ENCODE assay signal across 8 cellular contexts in the genomic region with DNA sequence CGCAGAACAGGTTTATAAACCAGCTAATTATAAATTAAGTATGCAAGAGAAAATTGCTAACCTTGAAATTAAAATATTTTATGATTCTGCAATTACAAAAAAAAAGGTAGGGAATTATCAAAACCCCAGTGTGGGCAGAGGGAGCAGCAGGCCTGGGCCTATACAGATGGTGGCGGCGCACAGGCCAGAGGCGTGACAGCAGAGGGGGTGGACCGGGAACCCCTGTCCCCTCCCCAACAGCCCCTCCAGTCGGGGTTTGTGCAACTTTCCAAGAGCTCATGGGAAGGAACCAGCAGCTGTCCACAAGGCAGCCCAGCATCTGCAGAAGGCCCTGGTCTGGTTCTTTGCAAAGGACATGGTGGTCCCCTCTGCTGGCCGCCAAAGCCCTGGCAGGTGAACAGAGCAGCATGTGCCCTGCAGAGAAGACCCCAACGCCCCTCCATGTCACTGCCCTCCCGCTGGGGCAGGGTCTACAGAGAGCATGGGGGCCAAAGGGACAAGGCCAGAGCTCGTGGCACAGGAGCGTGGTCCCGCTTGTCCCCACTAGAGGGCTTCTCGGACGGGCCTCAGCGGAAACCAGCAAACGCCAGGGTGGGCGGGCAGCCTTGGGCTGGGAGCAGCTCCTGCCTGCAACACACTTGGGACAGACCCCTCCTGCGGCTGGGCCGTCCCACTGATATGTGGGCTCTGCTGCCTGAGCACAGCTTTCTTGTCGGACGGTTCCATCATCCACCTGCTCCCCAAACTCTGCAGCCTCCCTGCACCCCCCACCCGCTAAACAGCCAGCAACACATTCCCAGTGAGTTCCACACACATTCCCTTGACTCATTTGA.
A peak's percentile ranks its signal among the peaks of the same experiment; 100 is the strongest.
DNase-seq lines count a peak whose midpoint lies in the region; ATAC-seq and TF ChIP-seq lines count a peak whose summit lies in the region.

No MANE protein-coding gene starts in this region.

- DNase-seq in GM10266 (ENCODE audit: extremely low spot score): no peak
- DNase-seq in T-helper 9 cell: peak; percentile 19
- DNase-seq in ecto neural progenitor cell (ENCODE audit: low spot score): peak; percentile 88
- DNase-seq in natural killer cell treated with Interleukin-12 subunit alpha and Interleukin-12 subunit beta and Interleukin-15 and Interleukin-18, amount 100 ng/mL, for 72 hours (ENCODE audit: low spot score): no peak
- DNase-seq in ureter (ENCODE audit: low spot score): peak; percentile 53
- DNase-seq in mesenteric fat pad (ENCODE audit: low spot score): no peak

- ATAC-seq in HG02885 (IDR thresholded peaks at IDR 0.05; ENCODE audit: poor library complexity, unreplicated experiment) (peak; percentile 66), GM19463 (IDR thresholded peaks at IDR 0.05; ENCODE audit: unreplicated experiment) (no peak)
- ATAC-seq in natural killer cell treated with Interleukin-12 subunit alpha and Interleukin-12 subunit beta and Interleukin-15 and Interleukin-18, amount 100 ng/mL, for 72 hours: peak; percentile 52 to 61

- H3K27me3 Mint-ChIP-seq in natural killer cell treated with Interleukin-12 subunit alpha and Interleukin-12 subunit beta and Interleukin-15 and Interleukin-18, amount 100 ng/mL, for 72 hours: no peaks in the 10 kb centered on the region

- no peaks in the 10 kb centered on the region for H3K36me3 Mint-ChIP-seq in natural killer cell treated with Interleukin-12 subunit alpha and Interleukin-12 subunit beta and Interleukin-15 and Interleukin-18, amount 100 ng/mL, for 72 hours

- no peaks in the 10 kb centered on the region for H3K4me1 Mint-ChIP-seq in natural killer cell treated with Interleukin-12 subunit alpha and Interleukin-12 subunit beta and Interleukin-15 and Interleukin-18, amount 100 ng/mL, for 72 hours (ENCODE audit: low read depth in 2 of 2)

- no peak overlapping the region for H3K4me3 Mint-ChIP-seq in natural killer cell treated with Interleukin-12 subunit alpha and Interleukin-12 subunit beta and Interleukin-15 and Interleukin-18, amount 100 ng/mL, for 72 hours

- peak; percentile 27 for TF ChIP-seq CTCF in GM10266 (IDR thresholded peaks at IDR 0.05; ENCODE audit: control insufficient read depth, insufficient read depth, low read depth, missing control alignments)

- H3K9me3 Mint-ChIP-seq in natural killer cell treated with Interleukin-12 subunit alpha and Interleukin-12 subunit beta and Interleukin-15 and Interleukin-18, amount 100 ng/mL, for 72 hours: no peaks in the 10 kb centered on the region

- H3K27ac Mint-ChIP-seq in natural killer cell treated with Interleukin-12 subunit alpha and Interleukin-12 subunit beta and Interleukin-15 and Interleukin-18, amount 100 ng/mL, for 72 hours: no peak overlapping the region

Comparison
In these comparisons a context has a peak if more than half of its experiments do, and no peak if none do; other contexts are left out.
1. DNase-seq: peak in T-helper 9 cell (single experiment), ecto neural progenitor cell (single experiment) and ureter (single experiment); none in GM10266 (single experiment), natural killer cell treated with Interleukin-12 subunit alpha and Interleukin-12 subunit beta and Interleukin-15 and Interleukin-18, amount 100 ng/mL, for 72 hours (single experiment) and mesenteric fat pad (single experiment).